In the genomic region with DNA sequence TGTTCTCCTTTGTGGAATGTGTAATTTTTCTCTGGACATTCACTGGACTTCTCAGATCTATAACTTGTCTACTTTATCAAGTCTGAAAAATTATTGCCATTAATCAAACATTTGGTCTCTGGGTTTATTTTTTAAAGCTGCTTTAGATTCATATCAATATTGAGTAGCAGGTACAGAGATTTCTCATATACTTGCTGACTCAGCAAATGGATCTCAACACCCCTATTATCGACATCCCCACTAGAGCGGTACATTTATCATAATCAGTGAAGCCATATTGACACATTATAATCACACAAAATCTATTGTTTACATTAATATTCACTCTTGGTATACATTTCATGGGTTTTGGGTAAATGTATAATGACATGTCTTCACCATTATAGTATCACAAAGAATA, we compare ENCODE assay signal across 9 cellular contexts.
"Had no signal": no experiment of that assay in that cellular context is flagged by ENCODE, and none has a peak within 500 bp of the region (broad histone marks: within the 10 kb centered on the region; RNA-seq: fewer than 3 reads in every experiment).

No MANE protein-coding gene starts in this region.

- H3K4me2 ChIP-seq: KMS-11 had no signal

- H3K27ac ChIP-seq: GM23248, KMS-11 had no signal

- H3K4me3 ChIP-seq: GM23248 had no signal

- H2AFZ ChIP-seq: GM23248 had no signal

- DNase-seq: GM23248, GOT3, H9, HCEC 1CT, Kasumi-1, KBM-7 had no signal

- FAIRE-seq: H54, HTR-8/SVneo had no signal

- H3K9ac ChIP-seq: GM23248, KMS-11 had no signal
